Comparison of ENCODE assay signal across 25 cellular contexts in genomic region chr6:21733311-21733710, GRCh38.
DNase-seq lines count a peak whose midpoint lies in the region; ATAC-seq and TF ChIP-seq lines count a peak whose summit lies in the region.
"Had no signal": no experiment of that assay in that cellular context is flagged by ENCODE, and none has a peak within 500 bp of the region (broad histone marks: within the 10 kb centered on the region; RNA-seq: fewer than 3 reads in every experiment).

No MANE protein-coding gene starts in this region.

- peak overlapping the region; percentile 50 for H3K27ac ChIP-seq in cardiac muscle cell
- H3K27ac ChIP-seq: gastrocnemius medialis had no signal

- DNase-seq in cardiac muscle cell (ENCODE audit: low read depth in 1 of 2, low spot score in 1 of 2) (no peak), left ventricle myocardium superior (no peak), astrocyte of the hippocampus (ENCODE audit: low read depth, low spot score) (peak; percentile 51), islet precursor cell (peak; percentile 27), NCI-H2171 (lab: John Stamatoyannopoulos, UW) (no peak)
- DNase-seq: 8988T; activated CD8-positive, alpha-beta memory T cell treated with anti-CD3 and anti-CD28 coated beads for 24 hours; activated naive CD4-positive, alpha-beta T cell treated with anti-CD3 and anti-CD28 coated beads, Interleukin-2, amount 50 U/mL, for 16 hours; activated T-cell treated with anti-CD3 and anti-CD28 coated beads, Interleukin-2, amount 50 U/mL, for 72 hours; aorta; Caco-2; effector CD4-positive, alpha-beta T cell; gastrocnemius medialis; kidney; NCI-H1105 treated with DMSO at 0.1 percent for 48 hours; NCI-H510A treated with DMSO at 0.1 percent for 48 hours; nucleus accumbens; small intestine; stimulated activated CD4-positive, alpha-beta T cell treated with anti-CD3 and anti-CD28 coated beads, Interleukin-2, amount 100 ng/mL, for 48 hours; stimulated activated naive CD4-positive, alpha-beta T cell had no signal

- no peak overlapping the region for H3K4me3 ChIP-seq in cardiac muscle cell
- H3K4me3 ChIP-seq: gastrocnemius medialis, lung had no signal

- H3K4me1 ChIP-seq in cardiac muscle cell (ENCODE audit: low read depth) = peaks cover 10% of the 10 kb centered on the region
- H3K4me1 ChIP-seq: gastrocnemius medialis had no signal

- ATAC-seq in left ventricle myocardium superior (no peak), HG03460 (IDR thresholded peaks at IDR 0.05; ENCODE audit: unreplicated experiment) (no peak), GM18517 (IDR thresholded peaks at IDR 0.05; ENCODE audit: unreplicated experiment) (no peak), GM21717 (IDR thresholded peaks at IDR 0.05; ENCODE audit: unreplicated experiment) (no peak)
- ATAC-seq: activated T-cell treated with anti-CD3 and anti-CD28 coated beads, Interleukin-2, amount 50 U/mL, for 72 hours; gastrocnemius medialis; Right ventricle myocardium inferior had no signal

- intact Hi-C loops in left ventricle myocardium superior (cut with micrococcal nuclease) = no loop called here

- H3K27me3 ChIP-seq in cardiac muscle cell = no peaks in the 10 kb centered on the region
- H3K27me3 ChIP-seq: gastrocnemius medialis had no signal

- H3K36me3 ChIP-seq in cardiac muscle cell = no peaks in the 10 kb centered on the region
- H3K36me3 ChIP-seq: gastrocnemius medialis had no signal

- TF ChIP-seq CTCF in cardiac muscle cell (IDR thresholded peaks at IDR 0.05; ENCODE audit: low read depth, low read length) = no peak

- H3K9me3 ChIP-seq in cardiac muscle cell (ENCODE audit: low read depth) = no peaks in the 10 kb centered on the region
- H3K9me3 ChIP-seq: Caco-2, gastrocnemius medialis had no signal

Comparison
In these comparisons a context has a peak if more than half of its experiments do, and no peak if none do; other contexts are left out.
1. DNase-seq: peak in astrocyte of the hippocampus (single experiment) and islet precursor cell (single experiment); none in cardiac muscle cell (0 of 2), left ventricle myocardium superior (single experiment) and NCI-H2171 (single experiment).